In the genomic region with DNA sequence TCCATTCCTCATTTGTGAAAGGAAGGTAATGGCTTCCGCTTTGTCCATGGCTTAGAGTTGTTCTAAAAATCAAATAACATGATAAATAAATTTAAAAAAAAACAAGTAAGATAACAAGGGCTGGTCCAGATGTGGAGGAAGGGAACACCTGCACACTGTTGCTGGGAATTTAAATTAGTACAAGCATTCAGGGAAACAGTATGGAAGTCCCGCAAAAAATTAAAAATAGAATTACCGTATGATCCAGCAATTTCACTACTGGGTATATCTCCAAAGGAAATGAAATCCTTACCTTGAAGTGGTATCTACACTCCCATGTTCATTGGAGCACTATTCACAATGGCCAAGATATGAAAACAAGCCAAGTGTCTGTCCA, we compare ENCODE assay signal across 12 cellular contexts. TPM values are rescaled to one million over a fixed set of nuclear protein-coding genes. Genes with fewer than 3 reads are reported as not detected.
A peak's percentile ranks its signal among the peaks of the same experiment; 100 is the strongest.
DNase-seq lines count a peak whose midpoint lies in the region; ATAC-seq and TF ChIP-seq lines count a peak whose summit lies in the region.
"Had no signal": no experiment of that assay in that cellular context is flagged by ENCODE, and none has a peak within 500 bp of the region (broad histone marks: within the 10 kb centered on the region; RNA-seq: fewer than 3 reads in every experiment).

No MANE protein-coding gene starts in this region.

- POLR2A ChIA-PET in activated CD4-positive, alpha-beta T cell treated with anti-CD3 and anti-CD28 coated beads for 36 hours (lab: Charles Lee) = interaction anchor here (0.6 to 2.6 kb wide), 3 partner anchors 9 to 81 kb away, joined by 3 to 31 read pairs (median 30); a partner anchor contains a TSS

- H3K9ac ChIP-seq in SK-N-MC (ENCODE audit: insufficient read length) = no peak overlapping the region

- no peaks in the 10 kb centered on the region for H4K20me1 ChIP-seq in hepatocyte (ENCODE audit: insufficient read depth, poor library complexity, severe bottlenecking)

- peak overlapping the region; percentile 100 for H3K27ac Mint-ChIP-seq in activated CD4-positive, alpha-beta T cell treated with anti-CD3 and anti-CD28 coated beads for 36 hours
- H3K27ac Mint-ChIP-seq in stimulated activated naive CD8-positive, alpha-beta T cell treated with anti-CD3 and anti-CD28 coated beads, Interleukin-15, amount 100 ng/mL, for 72 hours = peak overlapping the region; percentile 98 to 99

- H3K9me2 ChIP-seq in hepatocyte (replicated peaks; ENCODE audit: insufficient read depth) = no peaks in the 10 kb centered on the region

- H3K27ac ChIP-seq in SK-N-MC (peak overlapping the region; percentile 16), hepatocyte (peak overlapping the region; percentile 75)

- no peak for ATAC-seq in activated CD4-positive, alpha-beta T cell treated with anti-CD3 and anti-CD28 coated beads for 36 hours
- ATAC-seq in stimulated activated naive CD8-positive, alpha-beta T cell treated with anti-CD3 and anti-CD28 coated beads, Interleukin-15, amount 100 ng/mL, for 72 hours = no peak

- H3K36me3 ChIP-seq in SK-N-MC (ENCODE audit: insufficient read depth, low read length) = no peaks in the 10 kb centered on the region
- H3K36me3 ChIP-seq in hepatocyte (replicated peaks; ENCODE audit: insufficient read depth, low read depth) = no peaks in the 10 kb centered on the region
- H3K36me3 ChIP-seq: suprapubic skin had no signal

- intact Hi-C loops in activated CD4-positive, alpha-beta T cell treated with anti-CD3 and anti-CD28 coated beads for 36 hours (cut with DNase I, micrococcal nuclease) = loop anchor here in 1 of 2 experiments (2.0 to 5.0 kb wide), 2 partner anchors 19 to 33 kb away; no protein-coding TSS in a partner anchor

- no peak overlapping the region for H2AFZ ChIP-seq in hepatocyte

- no peak overlapping the region for H3K4me2 ChIP-seq in hepatocyte

- H3K4me1 ChIP-seq in hepatocyte (ENCODE audit: insufficient read depth) = peaks cover 17% of the 10 kb centered on the region

- TF ChIP-seq CTCF in hepatocyte (IDR thresholded peaks at IDR 0.05; ENCODE audit: poor library complexity) = no peak

- peaks cover 12% of the 10 kb centered on the region for H3K36me3 Mint-ChIP-seq in activated CD4-positive, alpha-beta T cell treated with anti-CD3 and anti-CD28 coated beads for 36 hours (ENCODE audit: low read depth)

- H3K4me1 Mint-ChIP-seq in activated CD4-positive, alpha-beta T cell treated with anti-CD3 and anti-CD28 coated beads for 36 hours = peaks cover 88% of the 10 kb centered on the region
- peaks cover 96% of the 10 kb centered on the region for H3K4me1 Mint-ChIP-seq in stimulated activated naive CD8-positive, alpha-beta T cell treated with anti-CD3 and anti-CD28 coated beads, Interleukin-15, amount 100 ng/mL, for 72 hours

- H3K4me3 ChIP-seq in SK-N-MC (no peak overlapping the region), hepatocyte (no peak overlapping the region)

- peak overlapping the region; percentile 83 for H3K4me3 Mint-ChIP-seq in activated CD4-positive, alpha-beta T cell treated with anti-CD3 and anti-CD28 coated beads for 36 hours
- peak overlapping the region; percentile 88 to 99 for H3K4me3 Mint-ChIP-seq in stimulated activated naive CD8-positive, alpha-beta T cell treated with anti-CD3 and anti-CD28 coated beads, Interleukin-15, amount 100 ng/mL, for 72 hours

- 98% methylated on average over 3 of the region's 3 CpGs for WGBS in hepatocyte (ENCODE audit: low lambda C conversion rate, missing lambda C conversion rate)

- H3K79me2 ChIP-seq in hepatocyte = no peaks in the 10 kb centered on the region

- no peaks in the 10 kb centered on the region for H3K9me3 Mint-ChIP-seq in activated CD4-positive, alpha-beta T cell treated with anti-CD3 and anti-CD28 coated beads for 36 hours (ENCODE audit: low read depth)
- no peaks in the 10 kb centered on the region for H3K9me3 Mint-ChIP-seq in stimulated activated naive CD8-positive, alpha-beta T cell treated with anti-CD3 and anti-CD28 coated beads, Interleukin-15, amount 100 ng/mL, for 72 hours

- no peaks in the 10 kb centered on the region for H3K27me3 Mint-ChIP-seq in activated CD4-positive, alpha-beta T cell treated with anti-CD3 and anti-CD28 coated beads for 36 hours
- H3K27me3 Mint-ChIP-seq in stimulated activated naive CD8-positive, alpha-beta T cell treated with anti-CD3 and anti-CD28 coated beads, Interleukin-15, amount 100 ng/mL, for 72 hours = no peaks in the 10 kb centered on the region

- DNase-seq in activated CD4-positive, alpha-beta T cell treated with anti-CD3 and anti-CD28 coated beads for 36 hours = no peak
- DNase-seq in activated CD4-positive, alpha-beta T cell treated with anti-CD3 and anti-CD28 coated beads, Interleukin-2, amount 50 U/mL, for 4 hours = no peak
- DNase-seq in SK-N-MC (ENCODE audit: low read depth, low spot score) = no peak
- DNase-seq in hepatocyte (ENCODE audit: low spot score) = no peak
- no peak for DNase-seq in stimulated activated naive CD8-positive, alpha-beta T cell treated with anti-CD3 and anti-CD28 coated beads, Interleukin-15, amount 100 ng/mL, for 72 hours
- DNase-seq in NCI-H2196 treated with DMSO at 0.1 percent for 48 hours (lab: John Stamatoyannopoulos, UW; ENCODE audit: unreplicated experiment) = no peak
- no peak for DNase-seq in NCI-H1436 (lab: John Stamatoyannopoulos, UW)
- DNase-seq in mucosa of gallbladder (ENCODE audit: low spot score) = no peak
- DNase-seq: midbrain, NCI-H187 treated with DMSO at 0.1 percent for 48 hours, retina had no signal

- H3K9me3 ChIP-seq in SK-N-MC (ENCODE audit: low read depth, low read length) (no peaks in the 10 kb centered on the region), hepatocyte (ENCODE audit: low read depth) (no peaks in the 10 kb centered on the region)
- H3K9me3 ChIP-seq: suprapubic skin had no signal

- CTCF ChIA-PET in activated CD4-positive, alpha-beta T cell treated with anti-CD3 and anti-CD28 coated beads for 36 hours (lab: Charles Lee) = interaction anchor here (0.9 to 2.6 kb wide), 4 partner anchors 10 to 78 kb away, joined by 5 to 12 read pairs (median 8); a partner anchor contains a TSS

- H3K27me3 ChIP-seq in hepatocyte = no peaks in the 10 kb centered on the region
- H3K27me3 ChIP-seq: suprapubic skin had no signal

RNA-seq across cellular contexts. Expression of a gene that starts 17.6 kb away (rescaled TPM):
- total RNA-seq in activated CD4-positive, alpha-beta T cell treated with anti-CD3 and anti-CD28 coated beads for 36 hours = 100 to 1,000 TPM; 200 to 243 TPM
- total RNA-seq in hepatocyte (48.6 and 57.0 TPM in 2 replicates), mucosa of gallbladder (62.0 TPM)
- polyA plus RNA-seq in hepatocyte = 45.9 and 56.5 TPM in 2 replicates

RNA-seq across cellular contexts. Expression of a gene that starts 43.8 kb away (rescaled TPM):
- total RNA-seq in activated CD4-positive, alpha-beta T cell treated with anti-CD3 and anti-CD28 coated beads for 36 hours = 100 to 1,000 TPM in 1 of 2 experiments, 10 to 100 TPM in 1; 90.0 to 109 TPM
- total RNA-seq in hepatocyte = 37.2 and 51.1 TPM in 2 replicates
- polyA plus RNA-seq in hepatocyte = 60.5 and 70.0 TPM in 2 replicates
- total RNA-seq in mucosa of gallbladder = 11.8 TPM
